14 cellular contexts compared by ENCODE assay signal in genomic region chr21:46316708-46317324, GRCh38.
"Had no signal": no experiment of that assay in that cellular context is flagged by ENCODE, and none has a peak within 500 bp of the region (broad histone marks: within the 10 kb centered on the region; RNA-seq: fewer than 3 reads in every experiment).

No MANE protein-coding gene starts in this region.

- H3K27ac ChIP-seq: foreskin keratinocyte, hepatocyte, neutrophil, ovary had no signal

- ATAC-seq: effector memory CD8-positive, alpha-beta T cell; right cardiac atrium had no signal

- H3K4me2 ChIP-seq: hepatocyte, smooth muscle cell had no signal

- H3K9me3 ChIP-seq: neutrophil, ovary had no signal

- H3K36me3 ChIP-seq: ovary had no signal

- H3K27me3 ChIP-seq: foreskin keratinocyte, hepatocyte, neutrophil, ovary had no signal

- DNase-seq: effector memory CD8-positive, alpha-beta T cell; erythroblast; foreskin keratinocyte; head of caudate nucleus; mesendoderm; naive B cell; ovary; right cardiac atrium; stimulated activated CD4-positive, alpha-beta T cell treated with anti-CD3 and anti-CD28 coated beads, Interleukin-2, amount 100 ng/mL, for 48 hours; stimulated activated naive CD4-positive, alpha-beta T cell treated with Interleukin-2 at 50 U/mL for 16 hours; trophoblast cell had no signal

- H3K4me1 ChIP-seq: foreskin keratinocyte had no signal

- H3K4me3 ChIP-seq: hepatocyte, ovary, smooth muscle cell had no signal

- H2AFZ ChIP-seq: hepatocyte had no signal
